ENCODE assay signal across 11 cellular contexts in the genomic region with DNA sequence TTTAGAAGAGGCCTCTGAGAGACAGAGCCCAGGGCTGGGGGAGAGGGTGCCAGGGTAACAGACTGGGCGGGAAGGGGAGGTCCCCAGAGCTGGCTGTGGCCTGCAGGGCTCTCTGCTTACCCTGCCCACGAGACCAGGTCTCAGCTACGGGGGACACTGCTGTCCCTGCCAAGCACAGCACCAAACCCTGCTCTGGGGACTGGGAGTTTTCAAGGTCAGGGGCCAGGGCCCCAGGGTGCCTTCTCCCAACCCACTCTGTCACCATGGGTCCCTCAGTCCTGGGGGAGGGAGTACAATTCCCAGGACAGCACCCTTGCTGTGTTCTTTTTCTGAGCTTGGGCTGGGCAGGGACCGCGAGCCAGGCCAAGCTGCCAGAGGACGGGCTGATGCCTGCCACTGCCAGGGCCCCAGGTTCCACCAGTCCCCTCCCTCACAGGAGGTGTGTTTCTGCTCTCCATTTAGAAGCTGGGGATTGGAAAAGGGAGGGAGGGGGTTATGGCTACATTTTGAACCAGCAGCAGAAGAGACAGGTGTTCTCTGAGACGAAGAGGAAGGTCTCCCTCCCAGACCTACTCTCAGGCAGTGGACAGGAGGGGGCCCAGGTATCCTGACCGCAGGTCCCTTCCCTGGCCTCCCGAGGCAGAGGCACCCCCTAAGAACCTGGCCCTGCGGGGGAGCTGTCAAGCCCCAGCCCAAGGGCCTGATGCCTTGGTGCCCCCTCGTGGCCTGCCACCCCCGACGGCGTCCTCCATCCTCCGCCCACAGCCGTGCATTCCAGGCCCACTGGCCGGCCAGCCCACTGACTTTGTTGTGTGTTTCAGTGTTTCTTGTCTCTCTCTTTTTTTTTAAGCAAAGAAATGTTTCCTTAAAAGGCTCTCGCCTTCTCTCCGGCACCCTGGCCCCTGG.
DNase-seq lines count a peak whose midpoint lies in the region; ATAC-seq and TF ChIP-seq lines count a peak whose summit lies in the region.
"Had no signal": no experiment of that assay in that cellular context is flagged by ENCODE, and none has a peak within 500 bp of the region (broad histone marks: within the 10 kb centered on the region; RNA-seq: fewer than 3 reads in every experiment).

No MANE protein-coding gene starts in this region.

- peaks cover 6% of the 10 kb centered on the region; the same call in 1 of the 2 replicates for H3K36me3 Mint-ChIP-seq in HFFc6 (ENCODE audit: low read depth)
- no peaks in the 10 kb centered on the region for H3K36me3 Mint-ChIP-seq in activated T-cell treated with anti-CD3 and anti-CD28 coated beads, Interleukin-2, amount 50 U/mL, for 24 hours (ENCODE audit: low read depth)
- H3K36me3 Mint-ChIP-seq: stimulated activated naive B cell treated with anti-CD40 and anti-IgM and Interleukin-4, amounts not matched to agents 10 μg/mL and 1 μg/mL and 100 μg/mL, for 72 hours had no signal

- H3K79me2 ChIP-seq in mesendoderm (ENCODE audit: control insufficient read depth, insufficient read depth, low read length): no peaks in the 10 kb centered on the region

- TF ChIP-seq POLR2A in suprapubic skin (IDR thresholded peaks at IDR 0.05): no peak

- no peaks in the 10 kb centered on the region for H3K9me3 ChIP-seq in suprapubic skin

- no peaks in the 10 kb centered on the region for H3K9me3 Mint-ChIP-seq in HFFc6
- no peaks in the 10 kb centered on the region for H3K9me3 Mint-ChIP-seq in activated T-cell treated with anti-CD3 and anti-CD28 coated beads, Interleukin-2, amount 50 U/mL, for 24 hours
- H3K9me3 Mint-ChIP-seq: stimulated activated naive B cell treated with anti-CD40 and anti-IgM and Interleukin-4, amounts not matched to agents 10 μg/mL and 1 μg/mL and 100 μg/mL, for 72 hours had no signal

- H3K27ac Mint-ChIP-seq in HFFc6: peak overlapping the region; percentile 89
- no peak overlapping the region for H3K27ac Mint-ChIP-seq in activated T-cell treated with anti-CD3 and anti-CD28 coated beads, Interleukin-2, amount 50 U/mL, for 24 hours
- H3K27ac Mint-ChIP-seq: stimulated activated naive B cell treated with anti-CD40 and anti-IgM and Interleukin-4, amounts not matched to agents 10 μg/mL and 1 μg/mL and 100 μg/mL, for 72 hours had no signal

- H3K79me1 ChIP-seq in mesendoderm (ENCODE audit: low read length): no peaks in the 10 kb centered on the region

- no peak overlapping the region for H2AK5ac ChIP-seq in mesendoderm (ENCODE audit: low read length)

- H3K4ac ChIP-seq in mesendoderm (ENCODE audit: low read depth, low read length): no peak overlapping the region

- no CpG with 5 or more reads among the region's 19 CpGs for WGBS in mesendoderm (ENCODE audit: extremely low coverage, insufficient coverage, low lambda C conversion rate)
- 30% methylated on average over 12 of the region's 19 CpGs for WGBS in suprapubic skin

- DNase-seq in HFFc6 (no peak), epithelial cell of proximal tubule (ENCODE audit: low read depth) (no peak), mesendoderm (no peak), suprapubic skin (ENCODE audit: low spot score in 2 of 2) (no peak), NCI-H1694 (lab: John Stamatoyannopoulos, UW) (no peak), KG1 (lab: John Stamatoyannopoulos, UW) (no peak)
- no peak for DNase-seq in activated T-cell treated with anti-CD3 and anti-CD28 coated beads, Interleukin-2, amount 50 U/mL, for 24 hours
- DNase-seq: DMS 273 treated with DMSO at 0.1 percent for 48 hours; NCI-H1417 treated with DMSO at 0.1 percent for 48 hours; stimulated activated naive B cell treated with anti-CD40 and anti-IgM and Interleukin-4, amounts not matched to agents 10 μg/mL and 1 μg/mL and 100 μg/mL, for 72 hours had no signal

- ATAC-seq in HG03135 (IDR thresholded peaks at IDR 0.05; ENCODE audit: unreplicated experiment): no peak
- ATAC-seq: stimulated activated naive B cell treated with anti-CD40 and anti-IgM and Interleukin-4, amounts not matched to agents 10 μg/mL and 1 μg/mL and 100 μg/mL, for 72 hours had no signal

- H3K27me3 ChIP-seq in mesendoderm (ENCODE audit: insufficient read depth, low read length, poor library complexity) (no peaks in the 10 kb centered on the region), suprapubic skin (no peaks in the 10 kb centered on the region)

- H3K9ac ChIP-seq in mesendoderm (ENCODE audit: low read length): no peak overlapping the region

- no peak overlapping the region for H3K18ac ChIP-seq in mesendoderm (ENCODE audit: low read length)

- TF ChIP-seq CTCF in HFFc6 (IDR thresholded peaks at IDR 0.05) (peak; percentile 23; the same call in 1 of the 2 replicates), epithelial cell of proximal tubule (conservative IDR thresholded peaks at IDR 0.05; ENCODE audit: low read depth, low read length) (peak; percentile 26), suprapubic skin (IDR thresholded peaks at IDR 0.05) (no peak)

- H3K36me3 ChIP-seq in mesendoderm (ENCODE audit: control insufficient read depth, insufficient read depth, low read length) (no peaks in the 10 kb centered on the region), suprapubic skin (peaks cover 5% of the 10 kb centered on the region)

- H3K56ac ChIP-seq in mesendoderm (ENCODE audit: low read length): peak overlapping the region; percentile 10

- H3K4me1 ChIP-seq in mesendoderm (ENCODE audit: control insufficient read depth, low read depth, low read length): peaks cover 19% of the 10 kb centered on the region
- H3K4me1 ChIP-seq in suprapubic skin: peaks cover 89% of the 10 kb centered on the region

- peaks cover 97% of the 10 kb centered on the region for H3K4me1 Mint-ChIP-seq in HFFc6 (ENCODE audit: low read depth)
- no peaks in the 10 kb centered on the region for H3K4me1 Mint-ChIP-seq in activated T-cell treated with anti-CD3 and anti-CD28 coated beads, Interleukin-2, amount 50 U/mL, for 24 hours (ENCODE audit: low read depth)
- H3K4me1 Mint-ChIP-seq: stimulated activated naive B cell treated with anti-CD40 and anti-IgM and Interleukin-4, amounts not matched to agents 10 μg/mL and 1 μg/mL and 100 μg/mL, for 72 hours had no signal

- no peak overlapping the region for H4K8ac ChIP-seq in mesendoderm (ENCODE audit: low read depth, low read length)

- H3K4me3 Mint-ChIP-seq in HFFc6: no peak overlapping the region
- no peak overlapping the region for H3K4me3 Mint-ChIP-seq in activated T-cell treated with anti-CD3 and anti-CD28 coated beads, Interleukin-2, amount 50 U/mL, for 24 hours
- H3K4me3 Mint-ChIP-seq: stimulated activated naive B cell treated with anti-CD40 and anti-IgM and Interleukin-4, amounts not matched to agents 10 μg/mL and 1 μg/mL and 100 μg/mL, for 72 hours had no signal

- H4K5ac ChIP-seq in mesendoderm (ENCODE audit: low read length): no peak overlapping the region

- H3K23ac ChIP-seq in mesendoderm (ENCODE audit: low read length): no peak overlapping the region

- H2BK5ac ChIP-seq in mesendoderm (ENCODE audit: low read length): no peak overlapping the region

- no peak for TF ChIP-seq EP300 in suprapubic skin (IDR thresholded peaks at IDR 0.05)

- H3K27ac ChIP-seq in mesendoderm (ENCODE audit: low read depth, low read length): no peak overlapping the region
- H3K27ac ChIP-seq in suprapubic skin: peak overlapping the region; percentile 77

- no peak overlapping the region for H2BK15ac ChIP-seq in mesendoderm (replicated peaks; ENCODE audit: low read depth)

- no peaks in the 10 kb centered on the region; the same call in 1 of the 2 replicates for H3K27me3 Mint-ChIP-seq in HFFc6 (ENCODE audit: insufficient read depth)
- peaks cover 4% of the 10 kb centered on the region for H3K27me3 Mint-ChIP-seq in activated T-cell treated with anti-CD3 and anti-CD28 coated beads, Interleukin-2, amount 50 U/mL, for 24 hours

- H3K4me3 ChIP-seq in epithelial cell of proximal tubule (ENCODE audit: low read depth, low read length): no peak overlapping the region
- H3K4me3 ChIP-seq in mesendoderm (ENCODE audit: low read length): no peak overlapping the region
- H3K4me3 ChIP-seq in suprapubic skin: peak overlapping the region; percentile 6

- no peak overlapping the region for H3K4me2 ChIP-seq in mesendoderm (ENCODE audit: low read length)

- no peak overlapping the region for H2BK120ac ChIP-seq in mesendoderm (ENCODE audit: low read depth, low read length)

Comparison
In these comparisons a context has a peak if more than half of its experiments do, and no peak if none do; other contexts are left out.
1. CTCF ChIP-seq: peak in HFFc6 (single experiment) and epithelial cell of proximal tubule (single experiment); none in suprapubic skin (0 of 2).